Comparison of ENCODE assay signal across 35 cellular contexts in the genomic region with DNA sequence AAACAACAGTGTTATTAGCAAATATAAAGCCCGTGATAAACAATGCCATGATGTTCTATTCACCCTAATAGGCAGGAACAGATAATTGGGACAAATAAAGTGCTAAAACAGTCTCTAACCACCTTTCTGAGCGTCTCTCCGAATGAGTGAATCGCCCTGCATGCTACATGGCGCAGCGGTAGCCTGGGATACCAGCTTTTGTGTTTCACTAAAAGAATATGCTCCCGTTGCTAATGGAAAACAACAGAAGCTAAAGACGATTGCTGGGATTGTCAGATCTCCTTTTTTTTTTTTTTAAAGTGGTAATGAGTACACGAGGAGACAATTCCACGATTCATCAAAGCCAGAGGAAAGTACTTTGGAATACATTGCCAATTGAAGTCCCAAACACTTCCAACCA.
DNase-seq lines count a peak whose midpoint lies in the region; ATAC-seq, FAIRE-seq and TF ChIP-seq lines count a peak whose summit lies in the region.
"Had no signal": no experiment of that assay in that cellular context is flagged by ENCODE, and none has a peak within 500 bp of the region (broad histone marks: within the 10 kb centered on the region; RNA-seq: fewer than 3 reads in every experiment).

No MANE protein-coding gene starts in this region.

- no peaks in the 10 kb centered on the region for H3K27me3 Mint-ChIP-seq in GM23338 (ENCODE audit: insufficient read depth, low read depth, poor library complexity)
- H3K27me3 Mint-ChIP-seq in endodermal cell (ENCODE audit: insufficient read depth) = no peaks in the 10 kb centered on the region
- no peaks in the 10 kb centered on the region for H3K27me3 Mint-ChIP-seq in neural crest cell (ENCODE audit: low read depth)
- H3K27me3 Mint-ChIP-seq: activated naive CD8-positive, alpha-beta T cell; activated T-cell treated with anti-CD3 and anti-CD28 coated beads, Interleukin-2, amount 50 U/mL, for 24 hours; naive B cell; stimulated activated naive CD8-positive, alpha-beta T cell treated with anti-CD3 and anti-CD28 coated beads, Interleukin-15, Interleukin-2, amounts not matched to agents 100 ng/mL and 50 ng/mL, for 24 hours had no signal

- no peak for TF ChIP-seq POLR2A in GM12892 (IDR thresholded peaks at IDR 0.05; ENCODE audit: low read depth, low read length)

- 55 to 69% methylated on average over 5 to 10 of the region's 10 CpGs for WGBS in endodermal cell (ENCODE audit: insufficient coverage in 1 of 2, insufficient read length in 1 of 2), 2 experiments

- H3K9me3 Mint-ChIP-seq in GM23338 = no peaks in the 10 kb centered on the region
- H3K9me3 Mint-ChIP-seq in endodermal cell = no peaks in the 10 kb centered on the region
- peaks cover under 1% of the 10 kb centered on the region for H3K9me3 Mint-ChIP-seq in neural crest cell
- H3K9me3 Mint-ChIP-seq: HFFc6, naive B cell had no signal

- H3K27me3 ChIP-seq in GM23338 (ENCODE audit: insufficient read depth) (no peaks in the 10 kb centered on the region), endodermal cell (ENCODE audit: control insufficient read depth, insufficient read depth, low read length, poor library complexity, severe bottlenecking) (no peaks in the 10 kb centered on the region)
- H3K27me3 ChIP-seq: testis had no signal

- H3K27ac ChIP-seq in GM23338 (ENCODE audit: low read depth) = no peak overlapping the region
- H3K27ac ChIP-seq in endodermal cell (ENCODE audit: low read depth, low read length) = peak overlapping the region; percentile 83
- H3K27ac ChIP-seq: HL-60, skin epidermis, testis, WERI-Rb-1 had no signal

- H3K9me3 ChIP-seq in endodermal cell (ENCODE audit: control insufficient read depth, low read length) = no peaks in the 10 kb centered on the region
- H3K9me3 ChIP-seq: Caco-2, testis had no signal

- H3K4me3 Mint-ChIP-seq in GM23338 = no peak overlapping the region
- H3K4me3 Mint-ChIP-seq in endodermal cell = no peak overlapping the region
- H3K4me3 Mint-ChIP-seq in neural crest cell = peak overlapping the region; percentile 74
- H3K4me3 Mint-ChIP-seq: activated naive CD8-positive, alpha-beta T cell; activated T-cell treated with anti-CD3 and anti-CD28 coated beads, Interleukin-2, amount 50 U/mL, for 24 hours; CD14-positive monocyte; HFFc6; naive B cell; stimulated activated naive CD8-positive, alpha-beta T cell treated with anti-CD3 and anti-CD28 coated beads, Interleukin-15, Interleukin-2, amounts not matched to agents 100 ng/mL and 50 ng/mL, for 24 hours had no signal

- H3K36me3 ChIP-seq in GM23338 (ENCODE audit: insufficient read depth) (no peaks in the 10 kb centered on the region), endodermal cell (ENCODE audit: control insufficient read depth, insufficient read depth, low read length) (no peaks in the 10 kb centered on the region)
- H3K36me3 ChIP-seq: WERI-Rb-1 had no signal

- H3F3A ChIP-seq in GM23338 (replicated peaks; ENCODE audit: low read depth) = no peaks in the 10 kb centered on the region

- H3K4me1 ChIP-seq in GM23338 (ENCODE audit: insufficient read depth) (peaks cover 20% of the 10 kb centered on the region; the same call in 1 of the 2 replicates), endodermal cell (ENCODE audit: control insufficient read depth, insufficient read depth, low read length) (peaks cover 3% of the 10 kb centered on the region)
- H3K4me1 ChIP-seq: Caco-2, testis had no signal

- H3K9ac ChIP-seq in endodermal cell (ENCODE audit: extremely low read depth, low read length, poor library complexity, severe bottlenecking) = no peak overlapping the region

- H3K9me2 ChIP-seq in GM23338 (ENCODE audit: insufficient read depth) = no peaks in the 10 kb centered on the region

- ATAC-seq in GM23338 (peak; percentile 74), GM18861 (IDR thresholded peaks at IDR 0.05; ENCODE audit: unreplicated experiment) (no peak)
- ATAC-seq: esophagus mucosa had no signal

- H2AFZ ChIP-seq in GM23338 = no peak overlapping the region

- H4K20me1 ChIP-seq in GM23338 (replicated peaks; ENCODE audit: insufficient read depth) = no peaks in the 10 kb centered on the region

- peaks cover 8% of the 10 kb centered on the region for H3K4me1 Mint-ChIP-seq in GM23338
- H3K4me1 Mint-ChIP-seq in endodermal cell = peaks cover 16% of the 10 kb centered on the region
- peaks cover 26% of the 10 kb centered on the region for H3K4me1 Mint-ChIP-seq in neural crest cell
- H3K4me1 Mint-ChIP-seq: CD14-positive monocyte, naive B cell had no signal

- no peak overlapping the region for H3K27ac Mint-ChIP-seq in GM23338
- no peak overlapping the region for H3K27ac Mint-ChIP-seq in endodermal cell
- H3K27ac Mint-ChIP-seq in neural crest cell (ENCODE audit: unreplicated experiment) = peak overlapping the region; percentile 92
- H3K27ac Mint-ChIP-seq: activated naive CD8-positive, alpha-beta T cell; activated T-cell treated with anti-CD3 and anti-CD28 coated beads, Interleukin-2, amount 50 U/mL, for 24 hours; CD14-positive monocyte; HFFc6; naive B cell; stimulated activated naive CD8-positive, alpha-beta T cell treated with anti-CD3 and anti-CD28 coated beads, Interleukin-15, Interleukin-2, amounts not matched to agents 100 ng/mL and 50 ng/mL, for 24 hours had no signal

- H3K4me3 ChIP-seq in GM23338 (no peak overlapping the region), endodermal cell (ENCODE audit: low read length) (no peak overlapping the region)
- H3K4me3 ChIP-seq: skin epidermis, testis had no signal

- TF ChIP-seq CTCF in GM23338 (conservative IDR thresholded peaks at IDR 0.05; ENCODE audit: low read depth in 2 of 2) (no peak), endodermal cell (conservative IDR thresholded peaks at IDR 0.05) (no peak), neural crest cell (conservative IDR thresholded peaks at IDR 0.05) (no peak)

- H3K4me2 ChIP-seq in GM23338 = no peak overlapping the region

- no peaks in the 10 kb centered on the region for H3K79me2 ChIP-seq in GM23338 (replicated peaks; ENCODE audit: insufficient read depth)

- no peaks in the 10 kb centered on the region for H3K36me3 Mint-ChIP-seq in GM23338 (ENCODE audit: low read depth)
- H3K36me3 Mint-ChIP-seq in endodermal cell (ENCODE audit: low read depth) = no peaks in the 10 kb centered on the region
- no peaks in the 10 kb centered on the region for H3K36me3 Mint-ChIP-seq in neural crest cell (ENCODE audit: low read depth)
- H3K36me3 Mint-ChIP-seq: activated naive CD8-positive, alpha-beta T cell; CD14-positive monocyte; naive B cell had no signal

- DNase-seq in GM23338 (ENCODE audit: low spot score) (peak; percentile 57), NCI-H748 (lab: John Stamatoyannopoulos, UW; ENCODE audit: unreplicated experiment) (peak; percentile 86), endodermal cell (no peak), neural crest cell (ENCODE audit: low read depth, low spot score) (no peak), GM12892 (ENCODE audit: insufficient read length) (no peak), SKM-1 treated with dmso at 0.1 percent for 144 hours (lab: John Stamatoyannopoulos, UW; ENCODE audit: unreplicated experiment) (no peak), SK-N-DZ (ENCODE audit: low spot score) (no peak)
- DNase-seq: 8988T; activated CD4-positive, alpha-beta T cell treated with anti-CD3 and anti-CD28 coated beads for 48 hours; activated effector memory CD4-positive, alpha-beta T cell treated with anti-CD3 and anti-CD28 coated beads, Interleukin-2, amount 50 U/mL, for 16 hours; activated T-cell treated with anti-CD3 and anti-CD28 coated beads, Interleukin-2, amount 50 U/mL, for 24 hours; aorta; Caco-2; central memory CD4-positive, alpha-beta T cell; cortex of kidney; glutamatergic neuron; HFFc6; KBM-7; kidney; midbrain; naive B cell; NCI-H1092 treated with DMSO at 0.1 percent for 48 hours; NCI-H2029; NCI-H345; NCI-H82; T1000; testis; WERI-Rb-1 had no signal

- FAIRE-seq in GM12892 (lab: Jason Lieb, UNC) = no peak
- FAIRE-seq: kidney had no signal

TF ChIP-seq in GM23338, 12 proteins besides CTCF, POLR2A, EP300 and RAD21 (continues in another document):
- TF ChIP-seq EZH2phosphoT487 (IDR thresholded peaks at IDR 0.05; ENCODE audit: unreplicated experiment) (no peak), CREB1 (CRISPR knock-in tag; IDR thresholded peaks at IDR 0.05; ENCODE audit: low read depth) (no peak), JUNB (IDR thresholded peaks at IDR 0.05; ENCODE audit: unreplicated experiment) (no peak), STAT1 (IDR thresholded peaks at IDR 0.05; ENCODE audit: unreplicated experiment) (no peak), ZNF114 (CRISPR knock-in tag; IDR thresholded peaks at IDR 0.05) (no peak), EZH2 (IDR thresholded peaks at IDR 0.05; ENCODE audit: low read depth, unreplicated experiment) (no peak), ZNF331 (CRISPR knock-in tag; IDR thresholded peaks at IDR 0.05; ENCODE audit: low read depth) (no peak), POLR2AphosphoS5 (IDR thresholded peaks at IDR 0.05; ENCODE audit: low read depth) (no peak), NANOG (IDR thresholded peaks at IDR 0.05; ENCODE audit: borderline replicate concordance) (no peak)
- TF ChIP-seq, protein P1, sequence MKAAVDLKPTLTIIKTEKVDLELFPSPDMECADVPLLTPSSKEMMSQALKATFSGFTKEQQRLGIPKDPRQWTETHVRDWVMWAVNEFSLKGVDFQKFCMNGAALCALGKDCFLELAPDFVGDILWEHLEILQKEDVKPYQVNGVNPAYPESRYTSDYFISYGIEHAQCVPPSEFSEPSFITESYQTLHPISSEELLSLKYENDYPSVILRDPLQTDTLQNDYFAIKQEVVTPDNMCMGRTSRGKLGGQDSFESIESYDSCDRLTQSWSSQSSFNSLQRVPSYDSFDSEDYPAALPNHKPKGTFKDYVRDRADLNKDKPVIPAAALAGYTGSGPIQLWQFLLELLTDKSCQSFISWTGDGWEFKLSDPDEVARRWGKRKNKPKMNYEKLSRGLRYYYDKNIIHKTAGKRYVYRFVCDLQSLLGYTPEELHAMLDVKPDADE (IDR thresholded peaks at IDR 0.05) = no peak

Comparison
In these comparisons a context has a peak if more than half of its experiments do, and no peak if none do; other contexts are left out.
1. DNase-seq: peak in GM23338 (single experiment) and NCI-H748 (single experiment); none in endodermal cell (single experiment), neural crest cell (single experiment), GM12892 (single experiment), SKM-1 treated with dmso at 0.1 percent for 144 hours (single experiment) and SK-N-DZ (single experiment).